In genomic region chr5:174585472-174585871, GRCh38 we compare ENCODE assay signal across 8 cellular contexts.
"Had no signal": no experiment of that assay in that cellular context is flagged by ENCODE, and none has a peak within 500 bp of the region (broad histone marks: within the 10 kb centered on the region; RNA-seq: fewer than 3 reads in every experiment).

No MANE protein-coding gene starts in this region.

- H3K4me3 ChIP-seq: GM12878 had no signal

- FAIRE-seq: G401.6, GM12878, GM12891, GM12892, GM18507, GM19239 had no signal

- DNase-seq: GDM1, GF-D8 had no signal

- ATAC-seq: GM12878 had no signal
